In the genomic region with DNA sequence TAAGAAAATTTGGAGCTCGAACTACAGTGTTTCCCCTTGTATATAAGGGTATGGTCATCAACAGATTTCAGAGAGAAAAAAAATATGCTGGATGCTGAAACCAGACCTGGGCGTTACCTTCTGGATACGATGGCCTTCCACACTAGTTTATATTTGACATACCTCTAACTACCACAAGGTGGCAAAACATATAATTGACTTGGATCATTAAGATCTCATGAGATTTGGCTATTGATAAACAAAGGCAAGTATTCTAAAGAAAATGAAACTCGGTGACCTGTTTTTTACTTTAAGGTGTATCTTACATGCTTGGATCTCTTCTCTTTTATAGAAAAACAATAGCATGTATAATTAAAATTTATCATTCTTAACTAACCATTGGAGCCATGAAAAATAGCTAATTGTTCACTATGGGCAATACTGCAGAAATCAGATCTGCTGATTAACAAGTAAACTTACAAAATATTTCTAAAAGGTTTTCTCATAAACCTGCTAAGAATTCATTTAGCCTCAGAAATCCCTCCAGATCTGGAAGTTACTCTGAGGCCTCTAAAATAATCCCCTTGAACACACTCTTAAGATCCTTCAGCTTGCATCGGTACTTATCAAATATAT, we compare ENCODE assay signal across 8 cellular contexts.
DNase-seq lines count a peak whose midpoint lies in the region; ATAC-seq and TF ChIP-seq lines count a peak whose summit lies in the region.

No MANE protein-coding gene starts in this region.

- ATAC-seq in GM18858 (IDR thresholded peaks at IDR 0.05; ENCODE audit: unreplicated experiment) = peak; percentile 77

- no peaks in the 10 kb centered on the region for H3K4me1 ChIP-seq in BE2C

- H3K9me3 ChIP-seq in BE2C = no peaks in the 10 kb centered on the region

- TF ChIP-seq CTCF in BE2C (IDR thresholded peaks at IDR 0.05; ENCODE audit: low read depth, low read length) = peak; percentile 38
- TF ChIP-seq CTCF in epithelial cell of esophagus (IDR thresholded peaks at IDR 0.05; ENCODE audit: insufficient read depth, low read depth, low read length, missing control alignments) = peak; percentile 37

- H3K36me3 ChIP-seq in BE2C = no peaks in the 10 kb centered on the region

- no peaks in the 10 kb centered on the region for H3K27me3 ChIP-seq in BE2C

- DNase-seq in BE2C (no peak), HT-29 (ENCODE audit: low spot score) (peak; percentile 43), epithelial cell of esophagus (ENCODE audit: low read depth) (peak; percentile 27), cerebellar nuclear complex (lab: John Stamatoyannopoulos, UW) (no peak), Ammon's horn (ENCODE audit: low spot score) (no peak)
- DNase-seq in stimulated activated CD8-positive, alpha-beta memory T cell treated with anti-CD3 and anti-CD28 coated beads, Interleukin-4, amount 100 ng/mL, for 48 hours = no peak
- no peak for DNase-seq in activated effector memory CD4-positive, alpha-beta T cell treated with anti-CD3 and anti-CD28 coated beads, Interleukin-2, amount 50 U/mL, for 16 hours

- H3K4me3 ChIP-seq in BE2C (ENCODE audit: low read depth, low read length) (no peak overlapping the region), epithelial cell of esophagus (ENCODE audit: low read length) (no peak overlapping the region)

Comparison
In these comparisons a context has a peak if more than half of its experiments do, and no peak if none do; other contexts are left out.
1. DNase-seq: peak in HT-29 (single experiment) and epithelial cell of esophagus (single experiment); none in BE2C (single experiment), cerebellar nuclear complex (0 of 2), Ammon's horn (single experiment), stimulated activated CD8-positive, alpha-beta memory T cell treated with anti-CD3 and anti-CD28 coated beads, Interleukin-4, amount 100 ng/mL, for 48 hours (single experiment) and activated effector memory CD4-positive, alpha-beta T cell treated with anti-CD3 and anti-CD28 coated beads, Interleukin-2, amount 50 U/mL, for 16 hours (single experiment).